7 cellular contexts compared by ENCODE assay signal in the genomic region with DNA sequence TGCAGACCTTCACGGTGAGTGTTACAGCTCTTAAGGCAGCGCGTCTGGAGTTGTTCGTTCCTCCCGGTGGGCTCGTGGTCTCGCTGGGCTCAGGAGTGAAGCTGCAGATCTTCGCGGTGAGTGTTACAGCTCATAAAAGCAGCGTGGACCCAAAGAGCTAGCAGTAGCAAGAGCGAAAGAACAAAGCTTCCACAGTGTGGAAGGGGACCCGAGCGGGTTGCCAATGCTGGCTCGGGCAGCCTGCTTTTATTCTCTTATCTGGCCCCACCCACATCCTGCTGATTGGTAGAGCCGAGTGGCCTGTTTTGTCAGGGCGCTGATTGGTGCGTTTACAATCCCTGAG. TPM values are rescaled to one million over a fixed set of nuclear protein-coding genes. Genes with fewer than 3 reads are reported as not detected.
DNase-seq lines count a peak whose midpoint lies in the region; ATAC-seq and TF ChIP-seq lines count a peak whose summit lies in the region.
"Not testable (repeated sequence)": the region's sequence is repeated elsewhere in the genome, so short reads cannot be mapped to it uniquely, and the experiment has no call there.

No MANE protein-coding gene starts in this region.

- peak overlapping the region; percentile 78 for H3K4me3 ChIP-seq in CD8-positive, alpha-beta memory T cell (ENCODE audit: low read length)

- not testable (repeated sequence) for H3K9me3 ChIP-seq in CD8-positive, alpha-beta memory T cell (ENCODE audit: low read length)

- peaks cover 89% of the 10 kb centered on the region for H3K4me1 ChIP-seq in CD8-positive, alpha-beta memory T cell (ENCODE audit: insufficient read depth, low read length)

- not testable (repeated sequence) for H3K27me3 ChIP-seq in CD8-positive, alpha-beta memory T cell (ENCODE audit: insufficient read depth, low read length, poor library complexity, severe bottlenecking)

- peak overlapping the region; percentile 90 to 99 (median 97) for H3K27ac Mint-ChIP-seq in CD8-positive, alpha-beta memory T cell
- peak overlapping the region; percentile 76 for H3K27ac Mint-ChIP-seq in WTC11
- peak overlapping the region; percentile 93 for H3K27ac Mint-ChIP-seq in activated CD8-positive, alpha-beta memory T cell treated with anti-CD3 and anti-CD28 coated beads, Interleukin-2, amount 10 ng/mL, durations not matched to agents 7 days and 5 days
- H3K27ac Mint-ChIP-seq in activated T-helper 2 cell treated with anti-CD3 and anti-CD28 coated beads, Interferon-gamma antibody, Interleukin-2, Interleukin-4, amounts not matched to agents 10 μg/mL and 5 μg/mL and 100 μg/mL, durations not matched to agents 14 hours and 24 hours and 36 hours: peak overlapping the region; percentile 97
- H3K27ac Mint-ChIP-seq in activated naive CD8-positive, alpha-beta T cell treated with anti-CD3 and anti-CD28 coated beads, Interleukin-2, amount 50 U/mL, for 24 hours: peak overlapping the region; percentile 98
- peak overlapping the region; percentile 83 for H3K27ac Mint-ChIP-seq in stimulated activated effector memory CD8-positive, alpha-beta T cell treated with anti-CD3 and anti-CD28 coated beads, Interleukin-12 subunit alpha, Interleukin-12 subunit beta, amount 100 ng/mL, for 72 hours

- not testable (repeated sequence) for H3K27me3 Mint-ChIP-seq in CD8-positive, alpha-beta memory T cell; WTC11 (ENCODE audit: low read depth); activated CD8-positive, alpha-beta memory T cell treated with anti-CD3 and anti-CD28 coated beads, Interleukin-2, amount 10 ng/mL, durations not matched to agents 7 days and 5 days; activated T-helper 2 cell treated with anti-CD3 and anti-CD28 coated beads, Interferon-gamma antibody, Interleukin-2, Interleukin-4, amounts not matched to agents 10 μg/mL and 5 μg/mL and 100 μg/mL, durations not matched to agents 14 hours and 24 hours and 36 hours (ENCODE audit: low read depth); activated naive CD8-positive, alpha-beta T cell treated with anti-CD3 and anti-CD28 coated beads, Interleukin-2, amount 50 U/mL, for 24 hours

- CTCF ChIA-PET in CD8-positive, alpha-beta memory T cell (lab: Charles Lee): interaction anchor here (0.9 to 6.6 kb wide), 8 partner anchors 10 to 71 kb away, joined by 3 to 29 read pairs (median 7); no protein-coding TSS in a partner anchor
- CTCF ChIA-PET in WTC11 (lab: Charles Lee): interaction anchor here (1.2 kb wide), 1 partner anchor 69 kb away, joined by 4 read pairs; no protein-coding TSS in a partner anchor
- CTCF ChIA-PET in activated CD8-positive, alpha-beta memory T cell treated with anti-CD3 and anti-CD28 coated beads, Interleukin-2, amount 10 ng/mL, durations not matched to agents 7 days and 5 days (lab: Charles Lee): interaction anchor here (1.0 to 2.7 kb wide), 5 partner anchors 9 to 69 kb away, joined by 3 to 17 read pairs (median 5); no protein-coding TSS in a partner anchor

- peak overlapping the region; percentile 85 to 98 (median 95) for H3K4me3 Mint-ChIP-seq in CD8-positive, alpha-beta memory T cell
- H3K4me3 Mint-ChIP-seq in WTC11: not testable (repeated sequence)
- H3K4me3 Mint-ChIP-seq in activated CD8-positive, alpha-beta memory T cell treated with anti-CD3 and anti-CD28 coated beads, Interleukin-2, amount 10 ng/mL, durations not matched to agents 7 days and 5 days: peak overlapping the region; percentile 78
- peak overlapping the region; percentile 83 for H3K4me3 Mint-ChIP-seq in activated T-helper 2 cell treated with anti-CD3 and anti-CD28 coated beads, Interferon-gamma antibody, Interleukin-2, Interleukin-4, amounts not matched to agents 10 μg/mL and 5 μg/mL and 100 μg/mL, durations not matched to agents 14 hours and 24 hours and 36 hours (ENCODE audit: low read depth)
- H3K4me3 Mint-ChIP-seq in activated naive CD8-positive, alpha-beta T cell treated with anti-CD3 and anti-CD28 coated beads, Interleukin-2, amount 50 U/mL, for 24 hours: peak overlapping the region; percentile 91
- H3K4me3 Mint-ChIP-seq in stimulated activated effector memory CD8-positive, alpha-beta T cell treated with anti-CD3 and anti-CD28 coated beads, Interleukin-12 subunit alpha, Interleukin-12 subunit beta, amount 100 ng/mL, for 72 hours: peak overlapping the region; percentile 73

- peaks cover 10 to 69% (median 28%) of the 10 kb centered on the region in 3 donors for H3K36me3 Mint-ChIP-seq in CD8-positive, alpha-beta memory T cell
- peaks cover 19% of the 10 kb centered on the region for H3K36me3 Mint-ChIP-seq in WTC11
- H3K36me3 Mint-ChIP-seq in activated CD8-positive, alpha-beta memory T cell treated with anti-CD3 and anti-CD28 coated beads, Interleukin-2, amount 10 ng/mL, durations not matched to agents 7 days and 5 days: peaks cover 81% of the 10 kb centered on the region
- peaks cover 74% of the 10 kb centered on the region for H3K36me3 Mint-ChIP-seq in activated T-helper 2 cell treated with anti-CD3 and anti-CD28 coated beads, Interferon-gamma antibody, Interleukin-2, Interleukin-4, amounts not matched to agents 10 μg/mL and 5 μg/mL and 100 μg/mL, durations not matched to agents 14 hours and 24 hours and 36 hours (ENCODE audit: low read depth)
- H3K36me3 Mint-ChIP-seq in activated naive CD8-positive, alpha-beta T cell treated with anti-CD3 and anti-CD28 coated beads, Interleukin-2, amount 50 U/mL, for 24 hours (ENCODE audit: low read depth): peaks cover 59% of the 10 kb centered on the region
- H3K36me3 Mint-ChIP-seq in stimulated activated effector memory CD8-positive, alpha-beta T cell treated with anti-CD3 and anti-CD28 coated beads, Interleukin-12 subunit alpha, Interleukin-12 subunit beta, amount 100 ng/mL, for 72 hours: peaks cover 73% of the 10 kb centered on the region

- TF ChIP-seq CTCF in WTC11 (IDR thresholded peaks at IDR 0.05): not testable (repeated sequence)

- peaks cover 17% of the 10 kb centered on the region for H3K36me3 ChIP-seq in CD8-positive, alpha-beta memory T cell (ENCODE audit: insufficient read depth, low read length)

- H3K4me1 Mint-ChIP-seq in CD8-positive, alpha-beta memory T cell: peaks cover 89 to 96% (median 92%) of the 10 kb centered on the region in 3 donors
- peaks cover 50% of the 10 kb centered on the region for H3K4me1 Mint-ChIP-seq in WTC11
- peaks cover 93% of the 10 kb centered on the region for H3K4me1 Mint-ChIP-seq in activated CD8-positive, alpha-beta memory T cell treated with anti-CD3 and anti-CD28 coated beads, Interleukin-2, amount 10 ng/mL, durations not matched to agents 7 days and 5 days
- peaks cover 81% of the 10 kb centered on the region for H3K4me1 Mint-ChIP-seq in activated T-helper 2 cell treated with anti-CD3 and anti-CD28 coated beads, Interferon-gamma antibody, Interleukin-2, Interleukin-4, amounts not matched to agents 10 μg/mL and 5 μg/mL and 100 μg/mL, durations not matched to agents 14 hours and 24 hours and 36 hours (ENCODE audit: low read depth)
- H3K4me1 Mint-ChIP-seq in activated naive CD8-positive, alpha-beta T cell treated with anti-CD3 and anti-CD28 coated beads, Interleukin-2, amount 50 U/mL, for 24 hours: peaks cover 92% of the 10 kb centered on the region
- H3K4me1 Mint-ChIP-seq in stimulated activated effector memory CD8-positive, alpha-beta T cell treated with anti-CD3 and anti-CD28 coated beads, Interleukin-12 subunit alpha, Interleukin-12 subunit beta, amount 100 ng/mL, for 72 hours: peaks cover 95% of the 10 kb centered on the region

- POLR2A ChIA-PET in CD8-positive, alpha-beta memory T cell (lab: Charles Lee): interaction anchor here (0.6 to 2.6 kb wide), 3 partner anchors 10 to 50 kb away, joined by 3 to 14 read pairs (median 5); no protein-coding TSS in a partner anchor
- POLR2A ChIA-PET in WTC11 (lab: Charles Lee): not testable (repeated sequence)

- H3K9me3 Mint-ChIP-seq in CD8-positive, alpha-beta memory T cell; WTC11; activated CD8-positive, alpha-beta memory T cell treated with anti-CD3 and anti-CD28 coated beads, Interleukin-2, amount 10 ng/mL, durations not matched to agents 7 days and 5 days (ENCODE audit: low read depth); activated T-helper 2 cell treated with anti-CD3 and anti-CD28 coated beads, Interferon-gamma antibody, Interleukin-2, Interleukin-4, amounts not matched to agents 10 μg/mL and 5 μg/mL and 100 μg/mL, durations not matched to agents 14 hours and 24 hours and 36 hours; activated naive CD8-positive, alpha-beta T cell treated with anti-CD3 and anti-CD28 coated beads, Interleukin-2, amount 50 U/mL, for 24 hours; stimulated activated effector memory CD8-positive, alpha-beta T cell treated with anti-CD3 and anti-CD28 coated beads, Interleukin-12 subunit alpha, Interleukin-12 subunit beta, amount 100 ng/mL, for 72 hours: not testable (repeated sequence)

- H3K27ac ChIP-seq in CD8-positive, alpha-beta memory T cell (ENCODE audit: low read depth, low read length): not testable (repeated sequence)

- ATAC-seq in WTC11; activated CD8-positive, alpha-beta memory T cell treated with anti-CD3 and anti-CD28 coated beads, Interleukin-2, amount 10 ng/mL, durations not matched to agents 7 days and 5 days; activated naive CD8-positive, alpha-beta T cell treated with anti-CD3 and anti-CD28 coated beads, Interleukin-2, amount 50 U/mL, for 24 hours; stimulated activated effector memory CD8-positive, alpha-beta T cell treated with anti-CD3 and anti-CD28 coated beads, Interleukin-12 subunit alpha, Interleukin-12 subunit beta, amount 100 ng/mL, for 72 hours: not testable (repeated sequence)

- intact Hi-C loops in activated T-helper 2 cell treated with anti-CD3 and anti-CD28 coated beads, Interferon-gamma antibody, Interleukin-2, Interleukin-4, amounts not matched to agents 10 μg/mL and 5 μg/mL and 100 μg/mL, durations not matched to agents 14 hours and 24 hours and 36 hours (cut with micrococcal nuclease): loop anchor here (5.0 kb wide), 1 partner anchor 167 kb away; the partner anchor contains the start of gene CKS2

- DNase-seq in CD8-positive, alpha-beta memory T cell: peak in 3 of 5 donors; percentile 45 to 59 (median 49)
- not testable (repeated sequence) for DNase-seq in WTC11 (ENCODE audit: low spot score); activated T-helper 2 cell treated with anti-CD3 and anti-CD28 coated beads, Interferon-gamma antibody, Interleukin-2, Interleukin-4, amounts not matched to agents 10 μg/mL and 5 μg/mL and 100 μg/mL, durations not matched to agents 14 hours and 24 hours and 36 hours (ENCODE audit: low spot score); activated naive CD8-positive, alpha-beta T cell treated with anti-CD3 and anti-CD28 coated beads, Interleukin-2, amount 50 U/mL, for 24 hours; stimulated activated effector memory CD8-positive, alpha-beta T cell treated with anti-CD3 and anti-CD28 coated beads, Interleukin-12 subunit alpha, Interleukin-12 subunit beta, amount 100 ng/mL, for 72 hours (ENCODE audit: low spot score in 2 of 2)
- peak; percentile 71 for DNase-seq in activated CD8-positive, alpha-beta memory T cell treated with anti-CD3 and anti-CD28 coated beads, Interleukin-2, amount 10 ng/mL, durations not matched to agents 7 days and 5 days
- DNase-seq in midbrain (lab: John Stamatoyannopoulos, UW): peak; percentile 22

RNA-seq across cellular contexts. Expression of gene SEMA4D, which starts 18.3 kb away (rescaled TPM):
- 100 to 1,000 TPM; 238 to 243 TPM for total RNA-seq in CD8-positive, alpha-beta memory T cell
- 227 TPM for polyA plus RNA-seq in CD8-positive, alpha-beta memory T cell
- total RNA-seq in WTC11 (2021): 60.5 to 67.8 TPM (median 65.2 TPM) in 3 replicates
- total RNA-seq in activated CD8-positive, alpha-beta memory T cell treated with anti-CD3 and anti-CD28 coated beads, Interleukin-2, amount 10 ng/mL, durations not matched to agents 7 days and 5 days: 100 to 1,000 TPM; 408 to 525 TPM
- total RNA-seq in activated T-helper 2 cell treated with anti-CD3 and anti-CD28 coated beads, Interferon-gamma antibody, Interleukin-2, Interleukin-4, amounts not matched to agents 10 μg/mL and 5 μg/mL and 100 μg/mL, durations not matched to agents 14 hours and 24 hours and 36 hours: 317 and 330 TPM in 2 replicates
